16 cellular contexts compared by ENCODE assay signal in the genomic region with DNA sequence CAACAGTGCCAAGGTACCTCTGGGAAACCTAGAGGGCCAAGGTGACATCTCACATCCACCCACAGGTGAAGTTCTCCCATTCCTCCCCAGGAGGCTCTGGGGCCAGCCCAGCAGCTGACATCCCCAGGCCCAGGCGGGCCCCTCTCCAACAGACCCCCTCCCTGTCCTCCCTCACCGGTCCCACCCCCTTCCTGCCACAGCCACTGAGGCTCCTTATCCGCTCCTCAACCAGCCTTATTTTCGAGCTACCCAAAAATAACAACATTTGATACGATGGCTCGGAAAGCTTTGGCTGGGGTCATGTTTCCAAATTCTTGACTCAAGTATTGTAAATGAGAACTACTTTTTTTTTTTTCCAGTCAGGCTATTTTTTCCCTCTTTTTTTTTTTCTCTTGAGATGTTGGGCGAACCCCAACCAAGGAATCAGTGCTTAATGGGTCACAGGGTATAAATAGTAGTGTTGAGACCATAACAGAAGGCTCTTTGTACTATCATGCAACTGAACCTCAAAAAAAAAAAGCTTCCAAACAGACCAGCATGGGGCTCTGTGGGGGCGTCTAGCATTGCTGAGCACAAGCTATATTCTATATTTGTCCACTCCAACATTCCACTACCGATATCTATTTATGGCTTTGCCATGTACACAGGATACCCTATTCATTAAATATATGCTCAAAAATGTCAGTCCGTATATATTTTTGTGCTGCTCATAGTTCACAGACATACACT. TPM values are rescaled to one million over a fixed set of nuclear protein-coding genes. Genes with fewer than 3 reads are reported as not detected.
DNase-seq lines count a peak whose midpoint lies in the region; ATAC-seq, FAIRE-seq and TF ChIP-seq lines count a peak whose summit lies in the region.
"Had no signal": no experiment of that assay in that cellular context is flagged by ENCODE, and none has a peak within 500 bp of the region (broad histone marks: within the 10 kb centered on the region; RNA-seq: fewer than 3 reads in every experiment).

No MANE protein-coding gene starts in this region.

- no peak overlapping the region for H3K23ac ChIP-seq in H9 (ENCODE audit: insufficient read length, low read depth, low read length)

- no peak overlapping the region for H2BK15ac ChIP-seq in H9 (ENCODE audit: low read depth, low read length)

- no peak for FAIRE-seq in small intestine (lab: Jason Lieb, UNC)
- FAIRE-seq: bronchial epithelial cell, H54 had no signal

- H3K9ac ChIP-seq in smooth muscle cell (ENCODE audit: low read depth) (no peak overlapping the region), H9 (ENCODE audit: extremely low read depth, insufficient read length, low read length) (no peak overlapping the region)

- H3K9me3 Mint-ChIP-seq in H9, result no peaks in the 10 kb centered on the region; a peak in 1 of 5 replicates
- H3K9me3 Mint-ChIP-seq: natural killer cell treated with Interleukin-12 subunit alpha and Interleukin-12 subunit beta and Interleukin-15 and Interleukin-18, amount 100 ng/mL, for 72 hours; T-cell had no signal

- TF ChIP-seq CTCF in dorsolateral prefrontal cortex (IDR thresholded peaks at IDR 0.05 in 54 of 56, conservative IDR thresholded peaks at IDR 0.05 in 2 of 56; ENCODE audit: low read depth in 1 of 56, partially characterized antibody in 56 of 56) (no peak), smooth muscle cell (IDR thresholded peaks at IDR 0.05; ENCODE audit: borderline replicate concordance, insufficient read depth, poor library complexity, severe bottlenecking) (no peak), H9 (conservative IDR thresholded peaks at IDR 0.05) (no peak)

- H3K36me3 ChIP-seq in smooth muscle cell (ENCODE audit: low read depth) (no peaks in the 10 kb centered on the region), small intestine (ENCODE audit: control insufficient read depth in 2 of 2, insufficient read depth in 2 of 2, low read length in 2 of 2) (no peaks in the 10 kb centered on the region)
- H3K36me3 ChIP-seq: Peyer's patch, WERI-Rb-1 had no signal

- no peak overlapping the region for H3K18ac ChIP-seq in H9 (ENCODE audit: insufficient read length, low read depth, low read length)

- H2AFZ ChIP-seq in smooth muscle cell (ENCODE audit: low read depth) (no peak overlapping the region), H9 (ENCODE audit: low read length) (no peak overlapping the region)

- H3K4me2 ChIP-seq in smooth muscle cell, result peak overlapping the region; percentile 38
- H3K4me2 ChIP-seq in H9 (ENCODE audit: insufficient read depth, insufficient read length, low read length), result no peak overlapping the region

- peak; percentile 42 for DNase-seq in NCI-H2171 (lab: John Stamatoyannopoulos, UW)
- no peak for DNase-seq in dorsolateral prefrontal cortex
- DNase-seq in medulla oblongata (ENCODE audit: extremely low spot score), result peak; percentile 52
- no peak for DNase-seq in smooth muscle cell (lab: John Stamatoyannopoulos, UW; ENCODE audit: unreplicated experiment)
- DNase-seq in activated T-cell treated with anti-CD3 and anti-CD28 coated beads, Interleukin-2, amount 50 U/mL, for 48 hours, result no peak
- no peak for DNase-seq in H9
- DNase-seq in small intestine, result no peak
- DNase-seq: NCI-H524 treated with DMSO at 0.1 percent for 48 hours; Peyer's patch; stimulated activated naive CD8-positive, alpha-beta T cell treated with anti-CD3 and anti-CD28 coated beads, Interleukin-15, Interleukin-2, amounts not matched to agents 100 U/mL and 50 U/mL, for 24 hours; T-cell; WERI-Rb-1 had no signal

- H2AK5ac ChIP-seq in H9 (ENCODE audit: insufficient read length, low read length), result no peak overlapping the region

- 53% methylated on average over 8 of the region's 10 CpGs for WGBS in smooth muscle cell (ENCODE audit: low lambda C conversion rate)
- WGBS in H9 (ENCODE audit: extremely low coverage, insufficient read length, low lambda C conversion rate), result no CpG with 5 or more reads among the region's 10 CpGs
- WGBS in small intestine, 3 donors, result 73 to 89% (median 84%) methylated on average over 10 of the region's 10 CpGs

- H3T11ph ChIP-seq in H9 (ENCODE audit: low read length), result no peak overlapping the region

- intact Hi-C loops in dorsolateral prefrontal cortex (cut with DNase I), result no loop called here

- H3K9me3 ChIP-seq in smooth muscle cell (replicated peaks; ENCODE audit: low read depth), result no peaks in the 10 kb centered on the region
- no peaks in the 10 kb centered on the region for H3K9me3 ChIP-seq in H9 (ENCODE audit: control insufficient read depth, low read depth, low read length)
- H3K9me3 ChIP-seq in small intestine (ENCODE audit: control insufficient read depth, low read depth), result no peaks in the 10 kb centered on the region
- H3K9me3 ChIP-seq: Peyer's patch had no signal

- no peak overlapping the region for H2BK12ac ChIP-seq in H9 (ENCODE audit: insufficient read length, low read depth, low read length)

- H3K4me3 ChIP-seq in dorsolateral prefrontal cortex (no peak overlapping the region), smooth muscle cell (no peak overlapping the region), small intestine (ENCODE audit: low read depth in 1 of 2, low read length in 2 of 2) (no peak overlapping the region)
- H3K4me3 ChIP-seq: Peyer's patch had no signal

- H2BK20ac ChIP-seq in H9 (ENCODE audit: low read depth, low read length, poor library complexity, severe bottlenecking), result no peak overlapping the region

- no peaks in the 10 kb centered on the region for H3K4me1 ChIP-seq in smooth muscle cell (ENCODE audit: low read depth)
- H3K4me1 ChIP-seq in H9 (ENCODE audit: insufficient read depth, low read length), result no peaks in the 10 kb centered on the region
- no peaks in the 10 kb centered on the region for H3K4me1 ChIP-seq in small intestine (ENCODE audit: control insufficient read depth in 2 of 2, insufficient read depth in 1 of 2, low read depth in 1 of 2, low read length in 1 of 2)

- H4K20me1 ChIP-seq in smooth muscle cell (ENCODE audit: low read depth) (no peaks in the 10 kb centered on the region), H9 (ENCODE audit: control insufficient read depth, insufficient read depth, insufficient read length) (no peaks in the 10 kb centered on the region)

- H3K27me3 ChIP-seq in dorsolateral prefrontal cortex, result no peaks in the 10 kb centered on the region
- no peaks in the 10 kb centered on the region for H3K27me3 ChIP-seq in smooth muscle cell (ENCODE audit: low read depth)
- H3K27me3 ChIP-seq in H9 (ENCODE audit: insufficient read depth, low read length), result no peaks in the 10 kb centered on the region
- H3K27me3 ChIP-seq in small intestine (ENCODE audit: control insufficient read depth in 2 of 2, insufficient read depth in 2 of 2, low read length in 2 of 2), result no peaks in the 10 kb centered on the region
- H3K27me3 ChIP-seq: Peyer's patch had no signal

- no peaks in the 10 kb centered on the region for H3K23me2 ChIP-seq in H9 (ENCODE audit: insufficient read length, low read depth, low read length, poor library complexity, severe bottlenecking)

- no peak overlapping the region for H3K4ac ChIP-seq in H9 (ENCODE audit: low read depth, low read length)

- H4K8ac ChIP-seq in H9 (replicated peaks; ENCODE audit: insufficient read length, low read depth, low read length), result no peak overlapping the region

- H3K4me1 Mint-ChIP-seq in H9, result no peaks in the 10 kb centered on the region
- H3K4me1 Mint-ChIP-seq: T-cell had no signal

- no peaks in the 10 kb centered on the region for H3K36me3 Mint-ChIP-seq in H9 (ENCODE audit: insufficient read depth in 1 of 3, low read depth in 3 of 3)
- H3K36me3 Mint-ChIP-seq: natural killer cell treated with Interleukin-12 subunit alpha and Interleukin-12 subunit beta and Interleukin-15 and Interleukin-18, amount 100 ng/mL, for 72 hours; T-cell had no signal

- H3K79me2 ChIP-seq in smooth muscle cell (ENCODE audit: low read depth), result no peaks in the 10 kb centered on the region
- H3K79me2 ChIP-seq in H9 (ENCODE audit: insufficient read depth, low read length), result no peaks in the 10 kb centered on the region

- H3K27me3 Mint-ChIP-seq in H9 (ENCODE audit: low read depth), result peaks cover 3% of the 10 kb centered on the region; the same call in 1 of the 2 replicates

- no peaks in the 10 kb centered on the region for H3K79me1 ChIP-seq in H9 (ENCODE audit: insufficient read depth, low read depth, low read length, poor library complexity, severe bottlenecking)

- H3K27ac ChIP-seq in dorsolateral prefrontal cortex, result peak overlapping the region; percentile 1 to 88 (median 70)
- H3K27ac ChIP-seq in smooth muscle cell (ENCODE audit: low read depth), result peak overlapping the region; percentile 19
- no peak overlapping the region for H3K27ac ChIP-seq in H9 (ENCODE audit: insufficient read length, low read depth, low read length)
- peak overlapping the region in 1 of 2 donors; percentile 75 for H3K27ac ChIP-seq in small intestine (ENCODE audit: low read depth in 1 of 2, low read length in 1 of 2)
- H3K27ac ChIP-seq: WERI-Rb-1 had no signal

- no peak overlapping the region for H3K56ac ChIP-seq in H9 (ENCODE audit: insufficient read length, low read depth, low read length)

- no peak for ATAC-seq in GM18519 (IDR thresholded peaks at IDR 0.05; ENCODE audit: low FRiP score, unreplicated experiment)
- ATAC-seq: stimulated activated naive CD8-positive, alpha-beta T cell treated with anti-CD3 and anti-CD28 coated beads, Interleukin-15, Interleukin-2, amounts not matched to agents 100 U/mL and 50 U/mL, for 24 hours; T-cell had no signal

- H2BK120ac ChIP-seq in H9 (ENCODE audit: low read depth, low read length, poor library complexity, severe bottlenecking), result no peak overlapping the region

- no peak overlapping the region for H3K27ac Mint-ChIP-seq in H9
- H3K27ac Mint-ChIP-seq: T-cell had no signal

- no peak overlapping the region for H3K4me3 Mint-ChIP-seq in H9
- H3K4me3 Mint-ChIP-seq: natural killer cell treated with Interleukin-12 subunit alpha and Interleukin-12 subunit beta and Interleukin-15 and Interleukin-18, amount 100 ng/mL, for 72 hours; T-cell had no signal

- H4K91ac ChIP-seq in H9 (ENCODE audit: insufficient read length, low read depth, low read length), result no peak overlapping the region

- H4K5ac ChIP-seq in H9 (ENCODE audit: insufficient read length, low read depth, low read length), result no peak overlapping the region

- no peak overlapping the region for H2BK5ac ChIP-seq in H9 (ENCODE audit: insufficient read length, low read length)

- H3F3A ChIP-seq in smooth muscle cell (ENCODE audit: low read depth), result peaks cover 10% of the 10 kb centered on the region

- no peak overlapping the region for H3K14ac ChIP-seq in H9 (ENCODE audit: insufficient read depth, low read length)

RNA-seq across cellular contexts. Expression of gene IRF2BP2, which starts 27.2 kb away (rescaled TPM):
- total RNA-seq in dorsolateral prefrontal cortex, result 100 to 1,000 TPM in 54 of 120 experiments, 10 to 100 TPM in 66; 60.9 to 188 (median 96.3) TPM
- total RNA-seq in smooth muscle cell, result 89.5 and 101 TPM in 2 replicates
- 40.3 and 44.5 TPM in 2 replicates for polyA plus RNA-seq in smooth muscle cell
- total RNA-seq in H9 (2021), result 80.2 and 80.3 TPM in 2 replicates
- polyA plus RNA-seq in small intestine, result 10 to 100 TPM; 42.4 to 80.6 (median 47.2) TPM

Comparison
In these comparisons a context has a peak if more than half of its experiments do, and no peak if none do; other contexts are left out.
1. DNase-seq: peak in NCI-H2171 (single experiment) and medulla oblongata (single experiment); none in dorsolateral prefrontal cortex (0 of 10), smooth muscle cell (single experiment), activated T-cell treated with anti-CD3 and anti-CD28 coated beads, Interleukin-2, amount 50 U/mL, for 48 hours (0 of 2), H9 (single experiment) and small intestine (single experiment).